Comparison of ENCODE assay signal across 7 cellular contexts in the genomic region with DNA sequence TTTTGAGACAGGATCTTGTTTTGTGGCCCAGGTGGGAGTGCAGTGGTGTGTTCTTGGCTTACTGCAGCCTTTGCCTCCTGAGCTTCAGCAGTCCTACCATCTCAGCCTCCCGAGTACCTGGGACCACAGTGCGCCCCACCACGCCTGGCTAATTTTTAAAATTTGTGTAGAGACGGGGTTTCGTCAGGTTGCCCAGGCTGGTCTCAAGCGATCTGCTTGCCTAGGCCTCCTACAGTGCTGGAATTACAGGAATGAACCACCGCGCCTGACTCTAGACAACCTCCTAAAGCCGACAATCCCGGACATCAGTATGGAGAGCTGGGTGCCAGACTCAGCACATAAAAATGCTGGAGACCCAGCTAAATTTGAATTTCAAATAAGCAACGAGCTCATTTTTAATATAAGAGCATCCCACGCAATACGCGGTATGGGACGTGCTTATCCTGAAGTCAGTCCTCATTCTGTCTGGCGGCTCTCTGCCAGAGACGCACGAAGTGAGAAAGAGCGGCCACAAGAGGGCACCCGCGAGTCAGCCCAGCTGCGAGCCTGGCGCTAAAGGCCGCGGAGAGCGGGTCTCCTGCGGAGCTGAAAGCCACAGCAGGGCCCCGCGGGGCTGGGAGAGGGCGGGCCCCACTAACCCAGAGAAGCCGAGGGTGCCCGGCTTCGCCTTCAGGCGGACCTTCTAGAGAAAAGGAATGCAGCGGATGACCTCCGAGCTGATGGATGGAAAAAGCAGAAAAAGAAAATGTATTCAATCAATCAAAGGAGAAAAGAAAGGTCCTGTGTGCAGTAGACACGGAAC.
A peak's percentile ranks its signal among the peaks of the same experiment; 100 is the strongest.
DNase-seq lines count a peak whose midpoint lies in the region; ATAC-seq and TF ChIP-seq lines count a peak whose summit lies in the region.

No MANE protein-coding gene starts in this region.

- ATAC-seq in HG02610 (IDR thresholded peaks at IDR 0.05; ENCODE audit: unreplicated experiment): peak; percentile 81

- TF ChIP-seq CTCF in GM12875 (IDR thresholded peaks at IDR 0.05; ENCODE audit: borderline replicate concordance, insufficient read depth, low read depth, low read length): peak; percentile 91

- H3K4me3 ChIP-seq in GM12875 (ENCODE audit: low read depth, low read length) (no peak overlapping the region), skeletal muscle cell (ENCODE audit: low read depth, low read length) (peak overlapping the region; percentile 17)

- DNase-seq in NCI-H1105 (lab: John Stamatoyannopoulos, UW) (peak; percentile 39), T-helper 22 cell (ENCODE audit: low read depth) (peak; percentile 60), anterior cingulate cortex (lab: John Stamatoyannopoulos, UW) (peak in 57 of 58 donors; percentile 21 to 92 (median 73)), hepatic stellate cell (ENCODE audit: low spot score) (peak; percentile 92), skeletal muscle cell (ENCODE audit: low read depth) (no peak)
